1 cellular context compared by ENCODE assay signal in genomic region chr10:86678999-86679792, GRCh38.
A peak's percentile ranks its signal among the peaks of the same experiment; 100 is the strongest.
TF ChIP-seq lines count a peak whose summit lies in the region.

No MANE protein-coding gene starts in this region.

TF ChIP-seq in GM12878, 131 proteins besides CTCF, POLR2A, EP300 and RAD21:
- TF ChIP-seq RAD51 (IDR thresholded peaks at IDR 0.05) (peak; percentile 63; the same call in 1 of the 2 replicates), MXI1 (IDR thresholded peaks at IDR 0.05; ENCODE audit: low read depth, low read length) (no peak), FOXM1 (IDR thresholded peaks at IDR 0.05; ENCODE audit: low read depth, low read length) (no peak), SMAD5 (IDR thresholded peaks at IDR 0.05; ENCODE audit: low read depth) (no peak), KDM1A (IDR thresholded peaks at IDR 0.05; ENCODE audit: borderline replicate concordance) (no peak), ZNF687 (IDR thresholded peaks at IDR 0.05) (peak; percentile 97), USF1 (IDR thresholded peaks at IDR 0.05; ENCODE audit: borderline replicate concordance, extremely low read length, insufficient read depth, low read depth, low read length) (peak; percentile 25), PML (IDR thresholded peaks at IDR 0.05; ENCODE audit: low read length) (no peak), SPI1 (IDR thresholded peaks at IDR 0.05; ENCODE audit: borderline replicate concordance, insufficient read depth, low read depth, low read length) (peak; percentile 78), ZSCAN29 (IDR thresholded peaks at IDR 0.05) (no peak), BHLHE40 (IDR thresholded peaks at IDR 0.05; ENCODE audit: borderline replicate concordance in 1 of 2, low read depth in 2 of 2, low read length in 1 of 2) (peak; percentile 16 to 77; a peak in 2 of 4 replicates), HSF1 (IDR thresholded peaks at IDR 0.05; ENCODE audit: low read depth, low read length) (no peak), CBFB (IDR thresholded peaks at IDR 0.05; ENCODE audit: low read depth) (no peak), IRF5 (IDR thresholded peaks at IDR 0.05; ENCODE audit: borderline replicate concordance) (no peak), PAX5 (IDR thresholded peaks at IDR 0.05; ENCODE audit: borderline replicate concordance, low read depth, low read length) (0 out of 2 replicates have a peak, but pooled peaks have one; percentile 17)
TF ChIP-seq in GM12878: peak in this region for 6.
